Comparison of ENCODE assay signal across 8 cellular contexts in the genomic region with DNA sequence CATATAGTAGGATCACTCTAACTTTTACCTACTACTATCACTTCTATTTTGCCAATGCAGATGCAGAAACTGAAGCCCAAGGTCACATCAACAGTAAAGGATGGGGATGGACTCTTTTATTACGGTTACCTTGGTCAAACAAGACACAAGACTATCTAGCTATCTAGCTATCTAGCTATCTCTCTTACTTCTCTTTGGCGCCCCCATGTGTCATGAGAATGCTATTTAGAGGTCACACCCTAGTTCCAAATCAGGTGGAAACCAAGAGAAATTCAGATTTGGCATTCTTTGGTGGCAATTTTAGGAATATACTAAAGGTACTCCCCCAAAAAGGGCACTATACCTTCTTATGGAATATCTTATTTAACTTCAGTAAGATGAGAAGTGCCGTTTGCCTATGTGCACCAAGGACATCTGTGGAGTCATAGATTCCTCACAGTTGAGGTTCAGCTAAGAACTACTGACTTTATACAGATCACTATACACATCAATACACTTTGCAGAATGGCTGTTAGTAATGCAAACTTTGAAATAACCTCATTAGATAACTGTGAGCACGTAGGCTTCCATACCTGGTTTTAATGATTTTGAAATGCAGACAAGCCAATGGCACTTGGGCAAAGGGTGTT.
DNase-seq lines count a peak whose midpoint lies in the region; ATAC-seq, FAIRE-seq and TF ChIP-seq lines count a peak whose summit lies in the region.

No MANE protein-coding gene starts in this region.

- H3K4me1 ChIP-seq in RWPE2 (ENCODE audit: insufficient read depth, poor library complexity, severe bottlenecking), result no peaks in the 10 kb centered on the region

- no peaks in the 10 kb centered on the region for H3K9me3 ChIP-seq in RWPE2 (ENCODE audit: severe bottlenecking)

- DNase-seq in activated effector memory CD4-positive, alpha-beta T cell treated with anti-CD3 and anti-CD28 coated beads, Interleukin-2, amount 50 U/mL, for 16 hours, result peak; percentile 67
- DNase-seq in activated effector memory CD4-positive, alpha-beta T cell treated with Interleukin-2 at 50 U/mL for 16 hours, result no peak
- DNase-seq in HTR-8/SVneo (ENCODE audit: insufficient read length, low spot score) (peak; percentile 11), RWPE2 (ENCODE audit: low spot score) (no peak), brain microvascular endothelial cell (peak; percentile 6), midbrain (lab: John Stamatoyannopoulos, UW) (peak; percentile 19)

- ATAC-seq in RWPE2 (ENCODE audit: low read depth) (peak; percentile 57; the same call in 1 of the 3 replicates), GM21717 (IDR thresholded peaks at IDR 0.05; ENCODE audit: unreplicated experiment) (no peak), HG03457 (IDR thresholded peaks at IDR 0.05; ENCODE audit: unreplicated experiment) (no peak)

- H3K27ac ChIP-seq in RWPE2 (ENCODE audit: poor library complexity, severe bottlenecking), result no peak overlapping the region
- H3K27ac ChIP-seq in brain microvascular endothelial cell, result no peak overlapping the region

- TF ChIP-seq CTCF in RWPE2 (IDR thresholded peaks at IDR 0.05; ENCODE audit: poor library complexity, severe bottlenecking) (peak; percentile 64), brain microvascular endothelial cell (IDR thresholded peaks at IDR 0.05; ENCODE audit: low read depth, low read length, missing control alignments) (peak; percentile 16)

- FAIRE-seq in HTR-8/SVneo (lab: Jason Lieb, UNC), result no peak

- in situ Hi-C loops in brain microvascular endothelial cell (cut with HindIII; ENCODE audit: low pct_ligation_motif_present, low sequenced_read_pairs), result no loop called here

- peaks cover 9% of the 10 kb centered on the region for H3K27me3 ChIP-seq in RWPE2 (ENCODE audit: insufficient read depth, poor library complexity, severe bottlenecking)
- H3K27me3 ChIP-seq in brain microvascular endothelial cell (replicated peaks), result no peaks in the 10 kb centered on the region

- H3K4me3 ChIP-seq in RWPE2 (ENCODE audit: severe bottlenecking) (no peak overlapping the region), brain microvascular endothelial cell (ENCODE audit: low read depth, low read length) (no peak overlapping the region)

- no peaks in the 10 kb centered on the region for H3K36me3 ChIP-seq in RWPE2 (ENCODE audit: low read depth)
- no peaks in the 10 kb centered on the region for H3K36me3 ChIP-seq in brain microvascular endothelial cell (replicated peaks)

Comparison
In these comparisons a context has a peak if more than half of its experiments do, and no peak if none do; other contexts are left out.
1. DNase-seq: peak in activated effector memory CD4-positive, alpha-beta T cell treated with anti-CD3 and anti-CD28 coated beads, Interleukin-2, amount 50 U/mL, for 16 hours (single experiment), HTR-8/SVneo (single experiment), brain microvascular endothelial cell (single experiment) and midbrain (single experiment); none in activated effector memory CD4-positive, alpha-beta T cell treated with Interleukin-2 at 50 U/mL for 16 hours (single experiment) and RWPE2 (single experiment).